18 cellular contexts compared by ENCODE assay signal in the genomic region with DNA sequence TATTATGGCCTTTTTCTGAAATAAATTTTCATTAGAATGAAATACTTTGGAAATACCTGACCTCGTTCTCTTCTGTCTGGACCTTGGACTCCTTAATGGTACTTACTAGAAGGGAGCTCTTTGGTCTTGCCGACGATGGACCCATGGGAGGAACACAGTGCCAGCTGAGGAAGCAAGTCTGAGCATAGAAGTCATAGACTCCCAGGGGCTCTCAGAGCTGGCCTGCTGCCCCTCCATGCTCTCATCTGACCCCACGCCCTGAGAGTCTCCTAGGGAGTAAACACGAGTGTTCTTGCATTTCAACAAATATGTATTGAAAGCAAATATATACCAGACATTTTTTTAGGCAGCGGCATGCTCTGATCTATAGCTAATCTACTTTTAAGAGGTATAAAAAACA.
DNase-seq lines count a peak whose midpoint lies in the region; ATAC-seq, FAIRE-seq and TF ChIP-seq lines count a peak whose summit lies in the region.
"Had no signal": no experiment of that assay in that cellular context is flagged by ENCODE, and none has a peak within 500 bp of the region (broad histone marks: within the 10 kb centered on the region; RNA-seq: fewer than 3 reads in every experiment).

No MANE protein-coding gene starts in this region.

- H3K9ac ChIP-seq in OCI-LY1 (ENCODE audit: low read length) = peak overlapping the region; percentile 13; the same call in 1 of the 2 replicates

- H3K9me2 ChIP-seq in OCI-LY1 (ENCODE audit: low read depth, low read length) = no peaks in the 10 kb centered on the region

- H3K27me3 ChIP-seq in OCI-LY1 (ENCODE audit: insufficient read depth, low read length) = no peaks in the 10 kb centered on the region
- H3K27me3 ChIP-seq in testis = no peaks in the 10 kb centered on the region
- H3K27me3 ChIP-seq: MG63, thyroid gland had no signal

- ATAC-seq in naive B cell (ENCODE audit: low read depth in 2 of 2) (no peak), HG02610 (IDR thresholded peaks at IDR 0.05; ENCODE audit: unreplicated experiment) (no peak), GM19035 (IDR thresholded peaks at IDR 0.05; ENCODE audit: unreplicated experiment) (no peak)
- ATAC-seq: HCT116 had no signal

- 33 to 40% methylated on average over 6 of the region's 6 CpGs for WGBS in testis, 2 donors

- peaks cover 78 to 97% (median 84%) of the 10 kb centered on the region in 3 donors for H3K4me1 Mint-ChIP-seq in naive B cell

- no peaks in the 10 kb centered on the region for H3K9me3 ChIP-seq in OCI-LY1 (ENCODE audit: low read length)
- no peaks in the 10 kb centered on the region for H3K9me3 ChIP-seq in testis
- H3K9me3 ChIP-seq: MG63, thyroid gland had no signal

- no peak for TF ChIP-seq CTCF in OCI-LY1 (IDR thresholded peaks at IDR 0.05; ENCODE audit: low read length)
- TF ChIP-seq CTCF in testis (IDR thresholded peaks at IDR 0.05) = no peak

- no peaks in the 10 kb centered on the region for H3K27me3 Mint-ChIP-seq in naive B cell

- H3K4me1 ChIP-seq in OCI-LY1 (ENCODE audit: insufficient read depth, low read length, severe bottlenecking) (peaks cover 95% of the 10 kb centered on the region), testis (peaks cover 9% of the 10 kb centered on the region)

- peaks cover 27% of the 10 kb centered on the region; the same call in 1 of the 2 replicates for H3K36me3 ChIP-seq in OCI-LY1 (ENCODE audit: insufficient read depth, low read length)
- no peaks in the 10 kb centered on the region for H3K36me3 ChIP-seq in testis (ENCODE audit: low read depth, missing control alignments)
- H3K36me3 ChIP-seq: MG63, thyroid gland had no signal

- DNase-seq in fibroblast of the conjunctiva (ENCODE audit: low read depth) = peak; percentile 22
- DNase-seq in naive B cell = no peak
- DNase-seq in testis = peak; percentile 50
- no peak for DNase-seq in RKO (ENCODE audit: low spot score)
- no peak for DNase-seq in GM19239 (ENCODE audit: insufficient read length, low spot score)
- DNase-seq: activated CD4-positive, alpha-beta T cell treated with anti-CD3 and anti-CD28 coated beads, Interleukin-2, amount 50 U/mL, for 4 hours; amygdala; kidney; MG63; NCI-H2107; nephron progenitor cell; NK-92 treated with Interleukin-12 subunit alpha and Interleukin-12 subunit beta, amount 100 ng/mL, for 24 hours; SHP77 had no signal

- peak overlapping the region in 5 of 8 donors; percentile 14 to 72 (median 54) for H3K4me3 Mint-ChIP-seq in naive B cell
- H3K4me3 Mint-ChIP-seq: nephron progenitor cell had no signal

- FAIRE-seq in GM19239 (lab: Jason Lieb, UNC) = no peak
- FAIRE-seq: kidney had no signal

- H4K20me1 ChIP-seq in OCI-LY1 (ENCODE audit: insufficient read depth, low read length) = no peaks in the 10 kb centered on the region

- H3K4me3 ChIP-seq in OCI-LY1 (ENCODE audit: low read depth, low read length, poor library complexity, severe bottlenecking) (peak overlapping the region; percentile 10), testis (peak overlapping the region in 1 of 2 donors; percentile 30)
- H3K4me3 ChIP-seq: MG63, thyroid gland had no signal

- H3K27ac ChIP-seq in OCI-LY1 (ENCODE audit: low read depth, low read length, poor library complexity, severe bottlenecking) = peak overlapping the region; percentile 76
- H3K27ac ChIP-seq in testis = peak overlapping the region; percentile 51 to 54
- H3K27ac ChIP-seq: thyroid gland had no signal

- H3K4me2 ChIP-seq in OCI-LY1 (ENCODE audit: low read length) = peak overlapping the region; percentile 52; the same call in 1 of the 2 replicates

- no peak overlapping the region for H2AFZ ChIP-seq in OCI-LY1 (ENCODE audit: low read length)

- no peak for TF ChIP-seq POLR2A in testis (IDR thresholded peaks at IDR 0.05)

- peak overlapping the region; percentile 87 to 98 (median 97) for H3K27ac Mint-ChIP-seq in naive B cell
- H3K27ac Mint-ChIP-seq: nephron progenitor cell had no signal

- peaks cover 0 to 2% (median 0%) of the 10 kb centered on the region in 7 donors for H3K9me3 Mint-ChIP-seq in naive B cell
- H3K9me3 Mint-ChIP-seq: nephron progenitor cell had no signal

- H3F3A ChIP-seq in OCI-LY1 (ENCODE audit: insufficient read depth, low read length) = peaks cover 11% of the 10 kb centered on the region

- peaks cover 50% of the 10 kb centered on the region for H3K79me2 ChIP-seq in OCI-LY1 (ENCODE audit: insufficient read depth, low read length)

- intact Hi-C loops in testis (cut with DNase I; ENCODE audit: low total_unique reads) = no loop called here

- peaks cover 0 to 4% of the 10 kb centered on the region in 2 donors for H3K36me3 Mint-ChIP-seq in naive B cell

Comparison
In these comparisons a context has a peak if more than half of its experiments do, and no peak if none do; other contexts are left out.
1. DNase-seq: peak in fibroblast of the conjunctiva (single experiment) and testis (single experiment); none in naive B cell (single experiment), RKO (single experiment) and GM19239 (single experiment).